Comparison of ENCODE assay signal across 17 cellular contexts in the genomic region with DNA sequence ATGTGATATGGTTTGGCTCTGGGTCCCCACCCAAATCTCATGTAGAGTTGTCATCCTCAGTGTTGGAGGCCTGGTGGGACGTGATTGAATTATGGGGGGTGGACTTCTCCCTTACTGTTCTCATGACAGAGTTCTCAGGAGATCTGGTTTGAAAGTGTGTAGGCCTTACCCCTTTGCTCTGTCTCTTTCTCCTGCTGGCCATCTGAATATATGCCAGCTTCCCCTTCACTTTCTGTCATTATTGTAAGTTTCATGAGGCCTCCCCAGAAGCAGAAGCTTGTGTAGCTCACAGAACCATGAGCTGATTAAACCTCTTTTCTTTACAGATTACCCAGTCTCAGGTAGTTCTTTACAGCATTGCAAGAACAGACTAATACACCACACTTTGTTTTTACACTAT.
DNase-seq lines count a peak whose midpoint lies in the region; ATAC-seq and TF ChIP-seq lines count a peak whose summit lies in the region.
"Had no signal": no experiment of that assay in that cellular context is flagged by ENCODE, and none has a peak within 500 bp of the region (broad histone marks: within the 10 kb centered on the region; RNA-seq: fewer than 3 reads in every experiment).

No MANE protein-coding gene starts in this region.

- H3K27ac ChIP-seq in VCaP (peak overlapping the region; percentile 39; the same call in 1 of the 2 replicates), endodermal cell (ENCODE audit: low read depth, low read length) (no peak overlapping the region), spleen (no peak overlapping the region)
- no peak overlapping the region for H3K27ac ChIP-seq in effector memory CD4-positive, alpha-beta T cell (ENCODE audit: insufficient read depth, low read length, poor library complexity, severe bottlenecking)
- H3K27ac ChIP-seq: C4-2B had no signal

- DNase-seq in BE2C (peak; percentile 6), G401 (ENCODE audit: low spot score) (peak; percentile 70), endodermal cell (no peak), hypothalamus (lab: John Stamatoyannopoulos, UW) (no peak), spleen (no peak)
- no peak for DNase-seq in effector memory CD4-positive, alpha-beta T cell
- DNase-seq: ACHN; Caco-2; CD4-positive, alpha-beta T cell; DMS79 treated with DMSO at 0.1 percent for 48 hours; IMR-90 had no signal

- TF ChIP-seq POLR2A in spleen (IDR thresholded peaks at IDR 0.05) = no peak

- intact Hi-C loops in spleen (cut with DNase I; ENCODE audit: low total_unique reads) = no loop called here

- no peak for TF ChIP-seq CTCF in BE2C (IDR thresholded peaks at IDR 0.05; ENCODE audit: low read depth, low read length)
- TF ChIP-seq CTCF in VCaP (conservative IDR thresholded peaks at IDR 0.05) = no peak
- peak; percentile 20 for TF ChIP-seq CTCF in endodermal cell (conservative IDR thresholded peaks at IDR 0.05)
- no peak for TF ChIP-seq CTCF in spleen (IDR thresholded peaks at IDR 0.05 in 8 of 11, conservative IDR thresholded peaks at IDR 0.05 in 3 of 11)

- H3K4me3 ChIP-seq in BE2C (ENCODE audit: low read depth, low read length) = no peak overlapping the region
- H3K4me3 ChIP-seq in endodermal cell (ENCODE audit: low read length) = no peak overlapping the region
- no peak overlapping the region for H3K4me3 ChIP-seq in effector memory CD4-positive, alpha-beta T cell (ENCODE audit: insufficient read depth, low read depth, low read length, poor library complexity, severe bottlenecking)
- no peak overlapping the region for H3K4me3 ChIP-seq in spleen
- H3K4me3 ChIP-seq: GM12878, HAP-1, K562 had no signal

- H3K4me1 Mint-ChIP-seq in endodermal cell = no peaks in the 10 kb centered on the region
- no peaks in the 10 kb centered on the region for H3K4me1 Mint-ChIP-seq in activated T-helper 17 cell treated with anti-CD3 and anti-CD28 coated beads, Interleukin-2, amount 50 U/mL, for 72 hours

- H3K27ac Mint-ChIP-seq in endodermal cell = no peak overlapping the region
- H3K27ac Mint-ChIP-seq in activated T-helper 17 cell treated with anti-CD3 and anti-CD28 coated beads, Interleukin-2, amount 50 U/mL, for 72 hours = no peak overlapping the region
- H3K27ac Mint-ChIP-seq: CD4-positive, alpha-beta T cell had no signal

- no peak overlapping the region for H3K9ac ChIP-seq in endodermal cell (ENCODE audit: extremely low read depth, low read length, poor library complexity, severe bottlenecking)

- H3K27me3 ChIP-seq in BE2C = no peaks in the 10 kb centered on the region
- H3K27me3 ChIP-seq in endodermal cell (ENCODE audit: control insufficient read depth, insufficient read depth, low read length, poor library complexity, severe bottlenecking) = no peaks in the 10 kb centered on the region
- H3K27me3 ChIP-seq in effector memory CD4-positive, alpha-beta T cell (replicated peaks; ENCODE audit: control insufficient read depth, insufficient read depth, low read length, poor library complexity, severe bottlenecking) = no peaks in the 10 kb centered on the region
- no peaks in the 10 kb centered on the region for H3K27me3 ChIP-seq in spleen (replicated peaks in 1 of 7)

- 80% methylated on average over 1 of the region's 1 CpG; no CpG with 5 or more reads in 1 of the 2 experiments for WGBS in endodermal cell (ENCODE audit: insufficient coverage in 1 of 2, insufficient read length in 1 of 2), 2 experiments
- WGBS in spleen, 5 donors = 72 to 88% (median 82%) methylated on average over 1 of the region's 1 CpG

- no peaks in the 10 kb centered on the region for H3K27me3 Mint-ChIP-seq in endodermal cell (ENCODE audit: insufficient read depth)
- peaks cover 3% of the 10 kb centered on the region for H3K27me3 Mint-ChIP-seq in activated T-helper 17 cell treated with anti-CD3 and anti-CD28 coated beads, Interleukin-2, amount 50 U/mL, for 72 hours
- H3K27me3 Mint-ChIP-seq: CD4-positive, alpha-beta T cell had no signal

- peaks cover 5% of the 10 kb centered on the region; the same call in 1 of the 2 replicates for H3K4me1 ChIP-seq in BE2C
- no peaks in the 10 kb centered on the region for H3K4me1 ChIP-seq in endodermal cell (ENCODE audit: control insufficient read depth, insufficient read depth, low read length)
- H3K4me1 ChIP-seq in effector memory CD4-positive, alpha-beta T cell (ENCODE audit: control insufficient read depth, insufficient read depth, low read length, poor library complexity, severe bottlenecking) = no peaks in the 10 kb centered on the region
- H3K4me1 ChIP-seq in spleen = no peaks in the 10 kb centered on the region
- H3K4me1 ChIP-seq: Caco-2, HAP-1 had no signal

- no peak for ATAC-seq in activated T-helper 17 cell treated with anti-CD3 and anti-CD28 coated beads, Interleukin-2, amount 50 U/mL, for 72 hours (replicated peaks)
- ATAC-seq: GM12878, K562 had no signal

- in situ Hi-C loops in G401 (cut with HindIII; ENCODE audit: low sequenced_read_pairs) = no loop called here

- H3K4me3 Mint-ChIP-seq in endodermal cell = no peak overlapping the region
- no peak overlapping the region for H3K4me3 Mint-ChIP-seq in activated T-helper 17 cell treated with anti-CD3 and anti-CD28 coated beads, Interleukin-2, amount 50 U/mL, for 72 hours
- H3K4me3 Mint-ChIP-seq: CD4-positive, alpha-beta T cell had no signal

- H3K36me3 ChIP-seq in BE2C (no peaks in the 10 kb centered on the region), endodermal cell (ENCODE audit: control insufficient read depth, insufficient read depth, low read length) (no peaks in the 10 kb centered on the region), spleen (no peaks in the 10 kb centered on the region)
- H3K36me3 ChIP-seq in effector memory CD4-positive, alpha-beta T cell (ENCODE audit: control insufficient read depth, insufficient read depth, low read length) = no peaks in the 10 kb centered on the region
- H3K36me3 ChIP-seq: HAP-1 had no signal

- no peaks in the 10 kb centered on the region for H3K9me3 ChIP-seq in BE2C
- H3K9me3 ChIP-seq in endodermal cell (ENCODE audit: control insufficient read depth, low read length) = no peaks in the 10 kb centered on the region
- no peaks in the 10 kb centered on the region for H3K9me3 ChIP-seq in effector memory CD4-positive, alpha-beta T cell (ENCODE audit: control insufficient read depth, low read length)
- no peaks in the 10 kb centered on the region for H3K9me3 ChIP-seq in spleen
- H3K9me3 ChIP-seq: Caco-2, HAP-1 had no signal

- H3K36me3 Mint-ChIP-seq in endodermal cell (ENCODE audit: low read depth) = no peaks in the 10 kb centered on the region
- H3K36me3 Mint-ChIP-seq in activated T-helper 17 cell treated with anti-CD3 and anti-CD28 coated beads, Interleukin-2, amount 50 U/mL, for 72 hours (ENCODE audit: low read depth) = no peaks in the 10 kb centered on the region

- no peaks in the 10 kb centered on the region for H3K9me3 Mint-ChIP-seq in endodermal cell
- H3K9me3 Mint-ChIP-seq in activated T-helper 17 cell treated with anti-CD3 and anti-CD28 coated beads, Interleukin-2, amount 50 U/mL, for 72 hours = no peaks in the 10 kb centered on the region
- H3K9me3 Mint-ChIP-seq: CD4-positive, alpha-beta T cell had no signal

Comparison
In these comparisons a context has a peak if more than half of its experiments do, and no peak if none do; other contexts are left out.
1. DNase-seq: peak in BE2C (single experiment) and G401 (single experiment); none in endodermal cell (single experiment), effector memory CD4-positive, alpha-beta T cell (0 of 3), hypothalamus (0 of 51) and spleen (single experiment).